1 cellular context compared by ENCODE assay signal in the genomic region with DNA sequence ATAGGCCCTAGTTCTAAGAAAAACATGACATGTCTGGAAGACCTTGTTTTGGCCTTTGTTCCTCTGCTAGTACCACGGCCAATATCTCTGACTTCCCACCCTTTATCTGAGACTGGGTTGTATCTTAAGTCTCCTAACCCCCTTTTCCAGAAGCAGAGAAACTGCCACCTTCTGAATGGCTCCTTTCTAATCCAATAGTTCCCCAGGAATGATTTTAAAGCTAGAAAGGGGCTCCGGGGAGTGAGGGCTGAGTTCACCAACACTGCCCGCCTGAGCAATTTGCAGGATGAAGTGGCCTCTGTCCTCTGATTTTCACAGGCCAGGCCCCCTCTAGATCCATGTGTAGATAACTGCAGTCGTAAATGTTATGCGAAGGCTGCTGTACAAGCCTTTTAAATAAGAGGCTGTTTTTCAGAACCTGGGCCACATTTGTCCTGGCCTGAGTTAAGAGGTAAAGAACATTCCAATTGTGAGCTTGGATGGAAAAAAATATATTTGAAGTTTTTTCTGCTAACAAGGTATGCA.
TF ChIP-seq lines count a peak whose summit lies in the region.

No MANE protein-coding gene starts in this region.

TF ChIP-seq in HEK293, 187 proteins besides CTCF, POLR2A, EP300 and RAD21 (continued from another document):
- TF ChIP-seq, protein P1, sequence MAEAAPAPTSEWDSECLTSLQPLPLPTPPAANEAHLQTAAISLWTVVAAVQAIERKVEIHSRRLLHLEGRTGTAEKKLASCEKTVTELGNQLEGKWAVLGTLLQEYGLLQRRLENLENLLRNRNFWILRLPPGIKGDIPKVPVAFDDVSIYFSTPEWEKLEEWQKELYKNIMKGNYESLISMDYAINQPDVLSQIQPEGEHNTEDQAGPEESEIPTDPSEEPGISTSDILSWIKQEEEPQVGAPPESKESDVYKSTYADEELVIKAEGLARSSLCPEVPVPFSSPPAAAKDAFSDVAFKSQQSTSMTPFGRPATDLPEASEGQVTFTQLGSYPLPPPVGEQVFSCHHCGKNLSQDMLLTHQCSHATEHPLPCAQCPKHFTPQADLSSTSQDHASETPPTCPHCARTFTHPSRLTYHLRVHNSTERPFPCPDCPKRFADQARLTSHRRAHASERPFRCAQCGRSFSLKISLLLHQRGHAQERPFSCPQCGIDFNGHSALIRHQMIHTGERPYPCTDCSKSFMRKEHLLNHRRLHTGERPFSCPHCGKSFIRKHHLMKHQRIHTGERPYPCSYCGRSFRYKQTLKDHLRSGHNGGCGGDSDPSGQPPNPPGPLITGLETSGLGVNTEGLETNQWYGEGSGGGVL (tag by site-specific recombination; IDR thresholded peaks at IDR 0.05): no peak
- no peak for TF ChIP-seq KLF9 (tag by site-specific recombination; IDR thresholded peaks at IDR 0.05; ENCODE audit: low read depth)
- no peak for TF ChIP-seq ZBTB17 (tag by site-specific recombination; IDR thresholded peaks at IDR 0.05)
- TF ChIP-seq, protein P2, sequence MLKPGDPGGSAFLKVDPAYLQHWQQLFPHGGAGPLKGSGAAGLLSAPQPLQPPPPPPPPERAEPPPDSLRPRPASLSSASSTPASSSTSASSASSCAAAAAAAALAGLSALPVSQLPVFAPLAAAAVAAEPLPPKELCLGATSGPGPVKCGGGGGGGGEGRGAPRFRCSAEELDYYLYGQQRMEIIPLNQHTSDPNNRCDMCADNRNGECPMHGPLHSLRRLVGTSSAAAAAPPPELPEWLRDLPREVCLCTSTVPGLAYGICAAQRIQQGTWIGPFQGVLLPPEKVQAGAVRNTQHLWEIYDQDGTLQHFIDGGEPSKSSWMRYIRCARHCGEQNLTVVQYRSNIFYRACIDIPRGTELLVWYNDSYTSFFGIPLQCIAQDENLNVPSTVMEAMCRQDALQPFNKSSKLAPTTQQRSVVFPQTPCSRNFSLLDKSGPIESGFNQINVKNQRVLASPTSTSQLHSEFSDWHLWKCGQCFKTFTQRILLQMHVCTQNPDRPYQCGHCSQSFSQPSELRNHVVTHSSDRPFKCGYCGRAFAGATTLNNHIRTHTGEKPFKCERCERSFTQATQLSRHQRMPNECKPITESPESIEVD (tag by site-specific recombination; IDR thresholded peaks at IDR 0.05): no peak
- no peak for TF ChIP-seq ZNF184 (tag by site-specific recombination; IDR thresholded peaks at IDR 0.05)
- TF ChIP-seq ZNF366 (tag by site-specific recombination; conservative IDR thresholded peaks at IDR 0.05): no peak
- no peak for TF ChIP-seq ZNF138 (tag by site-specific recombination; IDR thresholded peaks at IDR 0.05; ENCODE audit: borderline replicate concordance)
- TF ChIP-seq ZNF629 (tag by site-specific recombination; IDR thresholded peaks at IDR 0.05): no peak
- no peak for TF ChIP-seq ZNF140 (tag by site-specific recombination; IDR thresholded peaks at IDR 0.05)
- no peak for TF ChIP-seq ZNF692 (tag by site-specific recombination; IDR thresholded peaks at IDR 0.05)
- no peak for TF ChIP-seq ZNF513 (tag by site-specific recombination; IDR thresholded peaks at IDR 0.05)
- no peak for TF ChIP-seq ZNF596 (tag by site-specific recombination; IDR thresholded peaks at IDR 0.05)
- TF ChIP-seq EGR2 (tag by site-specific recombination; IDR thresholded peaks at IDR 0.05; ENCODE audit: low read depth): no peak
- no peak for TF ChIP-seq ZSCAN30 (tag by site-specific recombination; IDR thresholded peaks at IDR 0.05)
